In the genomic region with DNA sequence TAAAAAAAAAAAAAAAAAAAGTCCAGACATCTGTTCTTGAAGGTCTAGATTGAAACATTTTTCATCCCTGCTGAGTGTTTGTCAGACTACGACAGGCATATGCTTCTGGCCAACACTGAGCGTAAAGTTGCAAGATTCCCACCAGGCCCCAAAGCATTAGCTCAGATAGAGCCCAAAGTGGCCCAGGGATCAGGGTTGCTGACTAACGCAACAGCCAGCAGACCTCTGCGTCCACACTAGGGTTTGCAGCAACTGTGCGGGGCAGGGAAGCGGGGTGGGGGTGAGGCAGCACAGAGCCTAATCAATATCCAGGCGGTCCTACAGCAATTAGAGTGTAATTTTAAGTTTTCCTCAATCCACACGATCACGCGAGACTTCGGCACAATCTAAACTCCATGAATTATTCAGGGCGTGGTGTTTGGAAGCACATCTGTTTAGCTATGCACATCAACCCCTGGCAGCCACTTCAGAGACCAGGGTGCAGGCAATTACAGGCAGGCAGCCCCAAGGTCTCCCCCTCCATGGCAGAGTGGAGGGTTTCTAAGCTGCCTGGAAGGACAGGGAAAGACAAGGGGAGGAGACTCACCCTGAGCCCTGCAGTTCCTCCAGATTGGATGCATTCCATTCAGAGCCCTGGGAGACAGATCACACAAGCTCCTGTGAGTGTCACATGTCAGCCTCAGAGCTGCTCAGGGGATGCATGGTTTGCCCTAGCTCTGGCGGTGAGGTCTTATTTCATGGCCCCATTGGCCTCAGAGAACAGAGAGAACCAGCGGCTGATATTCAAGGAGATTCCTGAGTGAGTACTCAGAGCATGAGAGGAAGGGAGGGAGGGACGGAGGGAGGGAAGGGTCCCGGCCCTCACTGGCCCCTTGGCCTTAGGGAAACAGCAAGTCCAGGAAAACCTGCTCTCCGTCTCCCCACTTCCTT, we compare ENCODE assay signal across 9 cellular contexts. TPM values are rescaled to one million over a fixed set of nuclear protein-coding genes. Genes with fewer than 3 reads are reported as not detected.
A peak's percentile ranks its signal among the peaks of the same experiment; 100 is the strongest.
DNase-seq lines count a peak whose midpoint lies in the region; ATAC-seq and TF ChIP-seq lines count a peak whose summit lies in the region.
"Had no signal": no experiment of that assay in that cellular context is flagged by ENCODE, and none has a peak within 500 bp of the region (broad histone marks: within the 10 kb centered on the region; RNA-seq: fewer than 3 reads in every experiment).

No MANE protein-coding gene starts in this region.

- ATAC-seq in GM19467 (IDR thresholded peaks at IDR 0.05; ENCODE audit: unreplicated experiment) (no peak), GM21515 (IDR thresholded peaks at IDR 0.05; ENCODE audit: unreplicated experiment) (no peak), GM19397 (IDR thresholded peaks at IDR 0.05; ENCODE audit: unreplicated experiment) (no peak)

- H3K4me1 ChIP-seq in testis (peaks cover 50% of the 10 kb centered on the region), HAP-1 (no peaks in the 10 kb centered on the region)

- H3K27me3 ChIP-seq in testis = no peaks in the 10 kb centered on the region
- H3K27me3 ChIP-seq in HAP-1 (ENCODE audit: low read depth) = no peaks in the 10 kb centered on the region

- 47 to 66% methylated on average over 12 to 17 of the region's 17 CpGs for whole genome bisulfite sequencing in testis, 2 donors

- no peak for TF ChIP-seq CTCF in choroid plexus epithelial cell (conservative IDR thresholded peaks at IDR 0.05; ENCODE audit: low read depth, low read length)
- TF ChIP-seq CTCF in testis (IDR thresholded peaks at IDR 0.05) = no peak

- H3K9me3 ChIP-seq in testis (no peaks in the 10 kb centered on the region), HAP-1 (no peaks in the 10 kb centered on the region)

- peak overlapping the region; percentile 85 to 89 for H3K27ac ChIP-seq in testis

- TF ChIP-seq POLR2A in testis (IDR thresholded peaks at IDR 0.05) = no peak

- in situ Hi-C loops in HAP-1 (cut with MboI; ENCODE audit: low sequenced_read_pairs) = loop anchor here (10.0 kb wide), 2 partner anchors 237 to 293 kb away; a partner anchor contains a TSS

- DNase-seq in HT1080 (ENCODE audit: low read depth) = peak; percentile 89
- peak; percentile 94 for DNase-seq in choroid plexus epithelial cell (ENCODE audit: low read depth)
- DNase-seq in kidney tubule cell (ENCODE audit: low spot score) = peak; percentile 92
- no peak for DNase-seq in testis
- DNase-seq in HAP-1 (ENCODE audit: low spot score in 2 of 2) = no peak
- DNase-seq: caudate nucleus had no signal

- H3K4me3 ChIP-seq in choroid plexus epithelial cell (ENCODE audit: low read depth, low read length) (no peak overlapping the region), testis (no peak overlapping the region), HAP-1 (no peak overlapping the region)

- no peaks in the 10 kb centered on the region for H3K36me3 ChIP-seq in testis (ENCODE audit: low read depth, missing control alignments)
- H3K36me3 ChIP-seq in HAP-1 (replicated peaks) = peaks cover 49% of the 10 kb centered on the region

- intact Hi-C loops in testis (cut with DNase I; ENCODE audit: low total_unique reads) = loop anchor here (10.0 kb wide), 1 partner anchor 137 kb away; no protein-coding TSS in a partner anchor

RNA-seq across cellular contexts. Expression of a gene that starts 55.4 kb away (rescaled TPM):
- 9.2 and 10.8 TPM in 2 replicates for total RNA-seq in HT1080 (2014; rRNA removed; shearing (Covaris generic))
- 11.6 and 13.7 TPM in 2 replicates for polyA plus RNA-seq in HT1080 (2015; cell fraction: cytosol; rRNA removed)
- polyA plus RNA-seq in HT1080 (2015; cell fraction: nucleus; rRNA removed) = 13.8 and 19.4 TPM in 2 replicates
- total RNA-seq in testis = 10 to 100 TPM; 29.1 to 31.5 TPM
- polyA plus RNA-seq in testis (ENCODE audit: insufficient read depth, low read depth, low replicate concordance) = 18.9 TPM

Comparison
In these comparisons a context has a peak if more than half of its experiments do, and no peak if none do; other contexts are left out.
1. DNase-seq: peak in HT1080 (single experiment), choroid plexus epithelial cell (single experiment) and kidney tubule cell (single experiment); none in testis (single experiment) and HAP-1 (0 of 2).